In genomic region chr2:54115284-54116137, GRCh38 we compare ENCODE assay signal across 8 cellular contexts. TPM values are rescaled to one million over a fixed set of nuclear protein-coding genes. Genes with fewer than 3 reads are reported as not detected.
DNase-seq lines count a peak whose midpoint lies in the region; ATAC-seq and TF ChIP-seq lines count a peak whose summit lies in the region.

TSS of gene ACYP2 (plus strand) at chr2:54115615.

- H3K36me3 Mint-ChIP-seq in activated T-cell treated with anti-CD3 and anti-CD28 coated beads, Interleukin-2, amount 50 U/mL, for 4 hours (ENCODE audit: insufficient read depth), result peaks cover 13% of the 10 kb centered on the region

- H3K4me1 Mint-ChIP-seq in activated T-cell treated with anti-CD3 and anti-CD28 coated beads, Interleukin-2, amount 50 U/mL, for 4 hours (ENCODE audit: low read depth), result peaks cover 14% of the 10 kb centered on the region

- H3K27me3 Mint-ChIP-seq in activated T-cell treated with anti-CD3 and anti-CD28 coated beads, Interleukin-2, amount 50 U/mL, for 4 hours (ENCODE audit: low read depth), result no peaks in the 10 kb centered on the region

- H3K9ac ChIP-seq in DND-41 (ENCODE audit: low read depth, low read length) (peak within 1 kb of the TSS; percentile 97), KMS-11 (peak within 1 kb of the TSS; percentile 99)

- H3K79me2 ChIP-seq in DND-41 (ENCODE audit: insufficient read depth, low read length), result peaks cover 15% of the 10 kb centered on the region
- H3K79me2 ChIP-seq in KMS-11 (ENCODE audit: insufficient read depth, low read depth), result 0 out of 2 replicates have a peak, but pooled peaks cover 6% of the 10 kb centered on the region

- in situ Hi-C loops in Panc1 (cut with HindIII; ENCODE audit: low pct_unique_long_range_greater_than_20kb, low sequenced_read_pairs), result no loop called here

- H3K9me3 ChIP-seq in DND-41 (ENCODE audit: insufficient read depth, low read length, severe bottlenecking) (peaks cover 16% of the 10 kb centered on the region), Panc1 (ENCODE audit: control insufficient read depth, insufficient read depth, low read depth, low read length) (peaks cover 10% of the 10 kb centered on the region; the same call in 1 of the 2 replicates), muscle layer of duodenum (ENCODE audit: control insufficient read depth in 1 of 2, low read length in 2 of 2) (peaks cover 0 to under 1% of the 10 kb centered on the region in 2 donors)

- peaks cover 2% of the 10 kb centered on the region for H3K36me3 ChIP-seq in DND-41 (ENCODE audit: insufficient read depth, low read length)
- no peaks in the 10 kb centered on the region for H3K36me3 ChIP-seq in KMS-11 (ENCODE audit: insufficient read depth)
- peaks cover 5% of the 10 kb centered on the region; the same call in 1 of the 2 replicates for H3K36me3 ChIP-seq in Panc1 (ENCODE audit: control insufficient read depth, insufficient read depth, low read length)
- H3K36me3 ChIP-seq in muscle layer of duodenum (ENCODE audit: control insufficient read depth in 1 of 2, insufficient read depth in 2 of 2, low read length in 2 of 2), result peaks cover 0 to 9% of the 10 kb centered on the region in 2 donors

- CTCF ChIA-PET in Panc1 (lab: Charles Lee), result no interaction called here

- H3K4me2 ChIP-seq in DND-41 (ENCODE audit: insufficient read depth, low read length), result peak within 1 kb of the TSS; percentile 85
- H3K4me2 ChIP-seq in KMS-11, result peak within 1 kb of the TSS; percentile 47

- POLR2A ChIA-PET in Panc1 (lab: Charles Lee), result interaction anchor here (0.6 to 0.9 kb wide), 4 partner anchors 12 to 527 kb away, joined by 3 to 6 read pairs (median 4); no protein-coding TSS in a partner anchor

- TSS peak; percentile 95 for BruUV-seq in Panc1 (replicated peaks; lab: Mats Ljungman, UMichigan)

- H3K4me3 Mint-ChIP-seq in activated T-cell treated with anti-CD3 and anti-CD28 coated beads, Interleukin-2, amount 50 U/mL, for 4 hours, result peak within 1 kb of the TSS; percentile 93

- H3K27me3 ChIP-seq in DND-41 (ENCODE audit: insufficient read depth, low read length, poor library complexity) (no peaks in the 10 kb centered on the region), KMS-11 (ENCODE audit: insufficient read depth, low read depth) (no peaks in the 10 kb centered on the region), Panc1 (ENCODE audit: control insufficient read depth, insufficient read depth, low read length) (no peaks in the 10 kb centered on the region), muscle layer of duodenum (ENCODE audit: low read depth, low read length) (no peaks in the 10 kb centered on the region)

- peaks cover 5% of the 10 kb centered on the region for H3K9me3 Mint-ChIP-seq in activated T-cell treated with anti-CD3 and anti-CD28 coated beads, Interleukin-2, amount 50 U/mL, for 4 hours

- H3K4me1 ChIP-seq in DND-41 (ENCODE audit: insufficient read depth, low read length), result peaks cover 19% of the 10 kb centered on the region
- H3K4me1 ChIP-seq in KMS-11 (ENCODE audit: low read depth, poor library complexity, severe bottlenecking), result peaks cover 11% of the 10 kb centered on the region
- peaks cover 4% of the 10 kb centered on the region; the same call in 1 of the 2 replicates for H3K4me1 ChIP-seq in Panc1 (ENCODE audit: control insufficient read depth, insufficient read depth, low read length)
- peaks cover 7% of the 10 kb centered on the region in 2 donors for H3K4me1 ChIP-seq in muscle layer of duodenum (ENCODE audit: control insufficient read depth in 1 of 2, insufficient read depth in 2 of 2, low read length in 2 of 2)

- H3K4me3 ChIP-seq in DND-41 (ENCODE audit: low read depth in 1 of 2, low read length in 2 of 2) (peak within 1 kb of the TSS; percentile 73 to 75), KMS-11 (IDR thresholded peaks at IDR 0.05; ENCODE audit: insufficient read depth, low read depth, low read length) (peak within 1 kb of the TSS; percentile 97), Panc1 (ENCODE audit: low read depth in 2 of 2, low read length in 2 of 2) (peak within 1 kb of the TSS; percentile 74 to 80), muscle layer of duodenum (ENCODE audit: low read depth in 1 of 2, low read length in 2 of 2) (peak within 1 kb of the TSS; percentile 65 to 78)

- H2AFZ ChIP-seq in DND-41 (ENCODE audit: low read depth, low read length), result peak within 1 kb of the TSS; percentile 83
- peak within 1 kb of the TSS; percentile 93 for H2AFZ ChIP-seq in KMS-11 (ENCODE audit: low read depth)

- DNase-seq in DND-41 (peak; percentile 98), Panc1 (ENCODE audit: low read depth, low spot score) (peak; percentile 67)
- DNase-seq in activated T-cell treated with anti-CD3 and anti-CD28 coated beads, Interleukin-2, amount 50 U/mL, for 4 hours, result peak; percentile 88
- DNase-seq in stimulated activated CD8-positive, alpha-beta memory T cell treated with anti-CD3 and anti-CD28 coated beads, Interleukin-7, amount 100 ng/mL, for 24 hours (ENCODE audit: low read depth), result peak; percentile 85

- peak; percentile 91 for ATAC-seq in DND-41 (ENCODE audit: insufficient read depth, low read depth)
- peak; percentile 93 for ATAC-seq in GM21786 (IDR thresholded peaks at IDR 0.05; ENCODE audit: unreplicated experiment)
- ATAC-seq in Panc1, result peak; percentile 97
- ATAC-seq in activated T-cell treated with anti-CD3 and anti-CD28 coated beads, Interleukin-2, amount 50 U/mL, for 4 hours, result peak; percentile 90 to 92
- ATAC-seq in esophagus mucosa, result peak; percentile 93

- peak within 1 kb of the TSS; percentile 98 for H3K27ac ChIP-seq in DND-41 (ENCODE audit: low read length)
- peak within 1 kb of the TSS; percentile 99 for H3K27ac ChIP-seq in KMS-11
- peak within 1 kb of the TSS; percentile 90 for H3K27ac ChIP-seq in Panc1 (ENCODE audit: low read length)
- peak within 1 kb of the TSS; percentile 98 for H3K27ac ChIP-seq in muscle layer of duodenum (ENCODE audit: low read length)

- TF ChIP-seq CTCF in DND-41 (IDR thresholded peaks at IDR 0.05; ENCODE audit: borderline replicate concordance, extremely low read depth, low read length, poor library complexity, severe bottlenecking), result peak; percentile 31
- peak; percentile 51 for TF ChIP-seq CTCF in KMS-11 (conservative IDR thresholded peaks at IDR 0.05; ENCODE audit: low read depth, low read length)
- TF ChIP-seq CTCF in Panc1 (IDR thresholded peaks at IDR 0.05), result peak; percentile 31

- intact Hi-C loops in Panc1 (cut with micrococcal nuclease; ENCODE audit: unreplicated experiment), result no loop called here

- H4K20me1 ChIP-seq in DND-41 (ENCODE audit: insufficient read depth, low read length) (no peaks in the 10 kb centered on the region), KMS-11 (ENCODE audit: insufficient read depth) (no peaks in the 10 kb centered on the region)

RNA-seq across cellular contexts. Expression of gene ACYP2, which starts in this region (rescaled TPM):
- total RNA-seq in Panc1 (2021; ENCODE audit: unreplicated experiment) (11.5 TPM), esophagus mucosa (7.3 TPM)
- 19.7 TPM for polyA plus RNA-seq in Panc1 (2012; ENCODE audit: insufficient read length)
- 1 to 10 TPM; 4.3 to 5.1 (median 5.1) TPM for total RNA-seq in activated T-cell treated with anti-CD3 and anti-CD28 coated beads, Interleukin-2, amount 50 U/mL, for 4 hours

Comparison
In these comparisons a context has a peak if more than half of its experiments do, and no peak if none do; other contexts are left out.
1. Peak in every context shown above with its lines: DNase-seq, ATAC-seq, H3K4me3 ChIP-seq and H3K27ac ChIP-seq.